ENCODE assay signal across 37 cellular contexts in genomic region chrX:17801431-17801830, GRCh38. TPM values are rescaled to one million over a fixed set of nuclear protein-coding genes. Genes with fewer than 3 reads are reported as not detected.
"Had no signal": no experiment of that assay in that cellular context is flagged by ENCODE, and none has a peak within 500 bp of the region (broad histone marks: within the 10 kb centered on the region; RNA-seq: fewer than 3 reads in every experiment).

No MANE protein-coding gene starts in this region.

- H3K4me3 ChIP-seq: MG63 had no signal

- DNase-seq: Karpas-422, Kasumi-1, MG63, MM.1S, MV-4-11, NCI-H1048, NCI-H1092, NCI-H1092 treated with DMSO at 0.1 percent for 48 hours, NCI-H1105, NCI-H1105 treated with DMSO at 0.1 percent for 48 hours, NCI-H1417, NCI-H1417 treated with DMSO at 0.1 percent for 48 hours, NCI-H1436, NCI-H1436 treated with DMSO at 0.1 percent for 48 hours, NCI-H146, NCI-H1694, NCI-H1694 treated with DMSO at 0.1 percent for 48 hours, NCI-H187, NCI-H187 treated with DMSO at 0.1 percent for 48 hours, NCI-H1930, NCI-H2029, NCI-H2029 treated with DMSO at 0.1 percent for 48 hours, NCI-H2081, NCI-H2081 treated with DMSO at 0.1 percent for 48 hours, NCI-H2107, NCI-H2171, NCI-H2171 treated with DMSO at 0.1 percent for 48 hours, NCI-H2227 treated with DMSO at 0.1 percent for 48 hours, NCI-H226, NCI-H345, NCI-H446, NCI-H446 treated with DMSO at 0.1 percent for 48 hours, NCI-H510A, NCI-H510A treated with DMSO at 0.1 percent for 48 hours had no signal

- H3K36me3 ChIP-seq: MG63 had no signal

- H3K9me3 ChIP-seq: MG63 had no signal

- H3K27me3 ChIP-seq: MG63 had no signal

RNA-seq across cellular contexts. Expression of gene RAI2, which starts 59.7 kb away (rescaled TPM):
- total RNA-seq: M059J, MCF 10A, NCI-H460 had no signal
